Comparison of ENCODE assay signal across 16 cellular contexts in the genomic region with DNA sequence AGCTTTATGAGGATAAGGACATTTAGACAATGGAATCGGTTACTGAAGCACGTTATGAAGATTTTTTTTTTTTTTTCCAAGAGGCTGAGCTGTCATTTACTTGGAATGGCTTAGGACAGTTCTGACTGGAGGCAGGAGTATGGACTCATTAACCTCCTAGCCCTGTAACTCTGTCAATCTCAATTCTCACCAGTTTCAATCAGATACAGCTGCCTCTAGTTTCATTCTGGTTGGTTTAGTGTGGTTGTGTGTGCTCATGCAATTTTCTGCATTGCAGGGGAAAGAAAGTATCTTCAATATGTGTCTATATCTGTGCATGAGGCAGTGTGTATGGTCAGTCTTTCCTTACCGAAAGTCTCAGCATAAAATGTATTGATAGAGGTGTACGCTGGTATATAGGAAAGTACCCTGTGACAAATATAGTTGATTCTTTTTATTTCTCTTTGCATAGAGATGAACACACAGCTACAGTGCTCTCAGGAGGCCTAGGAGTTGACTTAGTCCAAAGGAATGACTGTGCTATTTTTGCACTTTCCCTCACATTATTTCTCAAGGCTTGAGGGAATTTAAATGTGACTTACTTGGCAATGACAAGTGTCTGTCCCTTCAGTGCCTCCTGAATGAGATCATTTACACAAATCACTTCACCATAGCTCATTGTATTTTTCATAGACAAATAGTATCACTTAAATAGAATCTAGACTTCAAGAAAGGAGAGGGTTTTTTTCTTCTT. TPM values are rescaled to one million over a fixed set of nuclear protein-coding genes. Genes with fewer than 3 reads are reported as not detected.
"Had no signal": no experiment of that assay in that cellular context is flagged by ENCODE, and none has a peak within 500 bp of the region (broad histone marks: within the 10 kb centered on the region; RNA-seq: fewer than 3 reads in every experiment).

No MANE protein-coding gene starts in this region.

- DNase-seq: activated CD4-positive, alpha-beta memory T cell treated with anti-CD3 and anti-CD28 coated beads for 36 hours; activated CD4-positive, alpha-beta T cell treated with anti-CD3 and anti-CD28 coated beads for 1 hour; activated gamma-delta T cell; activated T-cell treated with anti-CD3 and anti-CD28 coated beads, Interleukin-2, amount 50 U/mL, for 4 hours; anterior cingulate cortex; cortex of kidney; effector CD8-positive, alpha-beta T cell; immature natural killer cell; left colon; mammary epithelial cell; mucosa of descending colon; occipital lobe; psoas muscle; stimulated activated CD4-positive, alpha-beta T cell treated with anti-CD3 and anti-CD28 coated beads, Interleukin-4, amount 100 ng/mL, for 1 hour; stimulated activated CD8-positive, alpha-beta memory T cell treated with anti-CD3 and anti-CD28 coated beads, Interleukin-4, amount 100 ng/mL, for 48 hours had no signal

- ATAC-seq: activated T-cell treated with anti-CD3 and anti-CD28 coated beads, Interleukin-2, amount 50 U/mL, for 4 hours; left colon; mucosa of descending colon had no signal

- H3K4me3 ChIP-seq: mucosa of descending colon, psoas muscle, thoracic aorta had no signal

- H3K27ac ChIP-seq: psoas muscle, thoracic aorta had no signal

- H3K4me1 ChIP-seq: psoas muscle had no signal

- H3K36me3 ChIP-seq: thoracic aorta had no signal

- H3K9me3 ChIP-seq: mucosa of descending colon, psoas muscle, thoracic aorta had no signal

RNA-seq across cellular contexts. Expression of gene GRB14, which starts 50.5 kb away (rescaled TPM):
- total RNA-seq: activated CD4-positive, alpha-beta memory T cell treated with anti-CD3 and anti-CD28 coated beads for 36 hours had no signal
